15 cellular contexts compared by ENCODE assay signal in the genomic region with DNA sequence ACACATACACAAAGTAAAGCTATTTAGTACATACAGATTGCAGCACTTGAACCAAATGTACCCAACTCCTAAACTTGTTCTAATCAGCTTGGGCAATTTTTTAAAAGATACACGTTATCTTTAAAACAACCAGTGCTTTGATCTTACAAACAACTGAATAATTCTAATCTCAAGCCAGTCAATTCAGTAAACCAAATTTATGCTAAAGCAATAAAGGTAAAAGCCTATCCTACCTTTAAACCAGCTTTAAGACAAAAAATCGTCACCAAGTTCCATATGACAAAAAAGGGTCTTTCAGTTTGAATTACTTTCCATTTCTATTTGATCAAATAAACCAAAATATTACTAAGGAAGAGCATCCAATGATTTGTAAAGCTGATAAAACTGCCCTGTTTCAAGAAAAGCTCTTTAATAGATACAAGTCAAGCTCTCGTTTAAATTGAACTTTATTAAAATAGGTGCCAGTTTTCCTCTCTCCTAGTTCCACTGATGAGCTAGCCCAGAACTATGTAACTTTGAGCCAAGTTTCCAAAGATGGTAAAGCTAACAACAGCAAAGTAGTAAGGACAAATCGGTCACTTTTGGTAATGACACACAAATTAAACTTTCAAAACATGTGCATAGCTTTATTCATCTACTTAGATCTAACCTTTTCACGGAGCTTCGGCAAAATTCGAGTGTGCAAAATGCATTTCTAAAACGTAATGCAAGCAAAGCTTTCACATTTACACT. TPM values are rescaled to one million over a fixed set of nuclear protein-coding genes. Genes with fewer than 3 reads are reported as not detected.
A peak's percentile ranks its signal among the peaks of the same experiment; 100 is the strongest.
DNase-seq lines count a peak whose midpoint lies in the region; ATAC-seq and TF ChIP-seq lines count a peak whose summit lies in the region.
"Had no signal": no experiment of that assay in that cellular context is flagged by ENCODE, and none has a peak within 500 bp of the region (broad histone marks: within the 10 kb centered on the region; RNA-seq: fewer than 3 reads in every experiment).

No MANE protein-coding gene starts in this region.

- no peak for TF ChIP-seq CTCF in heart right ventricle (IDR thresholded peaks at IDR 0.05)
- no peak for TF ChIP-seq CTCF in nephron progenitor cell (IDR thresholded peaks at IDR 0.05)

- peak overlapping the region in 8 of 10 donors; percentile 29 to 68 (median 46) for H3K27ac ChIP-seq in heart right ventricle
- H3K27ac ChIP-seq: 22Rv1 had no signal

- H3K4me1 Mint-ChIP-seq in activated CD4-positive, alpha-beta T cell treated with anti-CD3 and anti-CD28 coated beads for 36 hours = peaks cover 44% of the 10 kb centered on the region
- peaks cover 24% of the 10 kb centered on the region for H3K4me1 Mint-ChIP-seq in activated naive CD8-positive, alpha-beta T cell treated with anti-CD3 and anti-CD28 coated beads, Interleukin-2, amount 50 U/mL, for 24 hours
- H3K4me1 Mint-ChIP-seq in stimulated activated effector memory CD8-positive, alpha-beta T cell treated with anti-CD3 and anti-CD28 coated beads, Interleukin-12 subunit alpha, Interleukin-12 subunit beta, amount 100 ng/mL, for 72 hours = peaks cover 15% of the 10 kb centered on the region
- no peaks in the 10 kb centered on the region for H3K4me1 Mint-ChIP-seq in nephron progenitor cell

- H3K4me3 Mint-ChIP-seq in activated CD4-positive, alpha-beta T cell treated with anti-CD3 and anti-CD28 coated beads for 36 hours = no peak overlapping the region
- peak overlapping the region; percentile 9 for H3K4me3 Mint-ChIP-seq in activated naive CD8-positive, alpha-beta T cell treated with anti-CD3 and anti-CD28 coated beads, Interleukin-2, amount 50 U/mL, for 24 hours
- no peak overlapping the region for H3K4me3 Mint-ChIP-seq in stimulated activated effector memory CD8-positive, alpha-beta T cell treated with anti-CD3 and anti-CD28 coated beads, Interleukin-12 subunit alpha, Interleukin-12 subunit beta, amount 100 ng/mL, for 72 hours
- no peak overlapping the region for H3K4me3 Mint-ChIP-seq in nephron progenitor cell
- H3K4me3 Mint-ChIP-seq: stimulated activated naive B cell treated with anti-CD40 and anti-IgM and Interleukin-4, amounts not matched to agents 10 μg/mL and 1 μg/mL and 100 μg/mL, for 72 hours had no signal

- H3K36me3 ChIP-seq in heart right ventricle = peaks cover 0 to 62% (median 15%) of the 10 kb centered on the region in 9 donors

- no peak for DNase-seq in activated CD4-positive, alpha-beta T cell treated with anti-CD3 and anti-CD28 coated beads for 36 hours
- DNase-seq in activated CD4-positive, alpha-beta T cell treated with anti-CD3 and anti-CD28 coated beads for 1 hour = no peak
- DNase-seq in activated naive CD8-positive, alpha-beta T cell treated with anti-CD3 and anti-CD28 coated beads, Interleukin-2, amount 50 U/mL, for 24 hours = no peak
- DNase-seq in heart right ventricle (no peak), nephron progenitor cell (no peak), dermis blood vessel endothelial cell (no peak), SKM-1 (lab: John Stamatoyannopoulos, UW; ENCODE audit: unreplicated experiment) (no peak)
- DNase-seq in stimulated activated effector memory CD8-positive, alpha-beta T cell treated with anti-CD3 and anti-CD28 coated beads, Interleukin-12 subunit alpha, Interleukin-12 subunit beta, amount 100 ng/mL, for 72 hours (ENCODE audit: low spot score in 2 of 2) = no peak
- DNase-seq: anterior cingulate cortex; KBM-7; midbrain; RPMI8226; stimulated activated naive B cell treated with anti-CD40 and anti-IgM and Interleukin-4, amounts not matched to agents 10 μg/mL and 1 μg/mL and 100 μg/mL, for 72 hours had no signal

- H3K27me3 Mint-ChIP-seq in activated CD4-positive, alpha-beta T cell treated with anti-CD3 and anti-CD28 coated beads for 36 hours = no peaks in the 10 kb centered on the region
- H3K27me3 Mint-ChIP-seq in activated naive CD8-positive, alpha-beta T cell treated with anti-CD3 and anti-CD28 coated beads, Interleukin-2, amount 50 U/mL, for 24 hours = no peaks in the 10 kb centered on the region
- no peaks in the 10 kb centered on the region for H3K27me3 Mint-ChIP-seq in nephron progenitor cell (ENCODE audit: low read depth, poor library complexity)
- H3K27me3 Mint-ChIP-seq: stimulated activated naive B cell treated with anti-CD40 and anti-IgM and Interleukin-4, amounts not matched to agents 10 μg/mL and 1 μg/mL and 100 μg/mL, for 72 hours had no signal

- CTCF ChIA-PET in activated CD4-positive, alpha-beta T cell treated with anti-CD3 and anti-CD28 coated beads for 36 hours (lab: Charles Lee) = interaction anchor here (0.5 to 2.0 kb wide), 20 partner anchors 10 to 764 kb away, joined by 3 to 9 read pairs (median 3); no protein-coding TSS in a partner anchor

- no peaks in the 10 kb centered on the region for H3K27me3 ChIP-seq in heart right ventricle

- H3K9me3 Mint-ChIP-seq in activated CD4-positive, alpha-beta T cell treated with anti-CD3 and anti-CD28 coated beads for 36 hours (ENCODE audit: low read depth) = no peaks in the 10 kb centered on the region
- no peaks in the 10 kb centered on the region for H3K9me3 Mint-ChIP-seq in activated naive CD8-positive, alpha-beta T cell treated with anti-CD3 and anti-CD28 coated beads, Interleukin-2, amount 50 U/mL, for 24 hours
- H3K9me3 Mint-ChIP-seq in stimulated activated effector memory CD8-positive, alpha-beta T cell treated with anti-CD3 and anti-CD28 coated beads, Interleukin-12 subunit alpha, Interleukin-12 subunit beta, amount 100 ng/mL, for 72 hours = no peaks in the 10 kb centered on the region
- H3K9me3 Mint-ChIP-seq in nephron progenitor cell = no peaks in the 10 kb centered on the region
- H3K9me3 Mint-ChIP-seq: stimulated activated naive B cell treated with anti-CD40 and anti-IgM and Interleukin-4, amounts not matched to agents 10 μg/mL and 1 μg/mL and 100 μg/mL, for 72 hours had no signal

- H3K4me3 ChIP-seq in heart right ventricle = peak overlapping the region in 3 of 10 donors; percentile 5 to 9 (median 7)

- H3K27ac Mint-ChIP-seq in activated CD4-positive, alpha-beta T cell treated with anti-CD3 and anti-CD28 coated beads for 36 hours = peak overlapping the region; percentile 51
- peak overlapping the region; percentile 63 for H3K27ac Mint-ChIP-seq in activated naive CD8-positive, alpha-beta T cell treated with anti-CD3 and anti-CD28 coated beads, Interleukin-2, amount 50 U/mL, for 24 hours
- H3K27ac Mint-ChIP-seq in stimulated activated effector memory CD8-positive, alpha-beta T cell treated with anti-CD3 and anti-CD28 coated beads, Interleukin-12 subunit alpha, Interleukin-12 subunit beta, amount 100 ng/mL, for 72 hours = peak overlapping the region; percentile 58
- H3K27ac Mint-ChIP-seq in nephron progenitor cell = no peak overlapping the region

- H3K36me3 Mint-ChIP-seq in activated CD4-positive, alpha-beta T cell treated with anti-CD3 and anti-CD28 coated beads for 36 hours (ENCODE audit: low read depth) = peaks cover 30% of the 10 kb centered on the region
- peaks cover 41% of the 10 kb centered on the region for H3K36me3 Mint-ChIP-seq in activated naive CD8-positive, alpha-beta T cell treated with anti-CD3 and anti-CD28 coated beads, Interleukin-2, amount 50 U/mL, for 24 hours (ENCODE audit: low read depth)
- peaks cover 80% of the 10 kb centered on the region for H3K36me3 Mint-ChIP-seq in stimulated activated effector memory CD8-positive, alpha-beta T cell treated with anti-CD3 and anti-CD28 coated beads, Interleukin-12 subunit alpha, Interleukin-12 subunit beta, amount 100 ng/mL, for 72 hours
- peaks cover 61% of the 10 kb centered on the region for H3K36me3 Mint-ChIP-seq in nephron progenitor cell (ENCODE audit: low read depth)

- WGBS in heart right ventricle, 2 donors = 53 to 60% methylated on average over 8 of the region's 8 CpGs

- H3K9me3 ChIP-seq in heart right ventricle = no peaks in the 10 kb centered on the region

- intact Hi-C loops in activated CD4-positive, alpha-beta T cell treated with anti-CD3 and anti-CD28 coated beads for 36 hours (cut with DNase I, micrococcal nuclease) = no loop called here
- intact Hi-C loops in heart right ventricle (cut with DNase I) = loop anchor here in 1 of 10 donors (5.0 kb wide), 1 partner anchor 35 kb away; the partner anchor contains the start of gene NUFIP2

- POLR2A ChIA-PET in activated CD4-positive, alpha-beta T cell treated with anti-CD3 and anti-CD28 coated beads for 36 hours (lab: Charles Lee) = interaction anchor here (0.6 to 1.0 kb wide), 3 partner anchors 17 to 214 kb away, joined by 3 read pairs; no protein-coding TSS in a partner anchor

- peaks cover 5 to 57% (median 39%) of the 10 kb centered on the region in 9 donors for H3K4me1 ChIP-seq in heart right ventricle

- peak; percentile 53 for ATAC-seq in activated CD4-positive, alpha-beta T cell treated with anti-CD3 and anti-CD28 coated beads for 36 hours
- ATAC-seq in activated naive CD8-positive, alpha-beta T cell treated with anti-CD3 and anti-CD28 coated beads, Interleukin-2, amount 50 U/mL, for 24 hours = no peak
- peak in 6 of 8 donors; percentile 28 to 76 (median 65) for ATAC-seq in heart right ventricle
- no peak for ATAC-seq in stimulated activated effector memory CD8-positive, alpha-beta T cell treated with anti-CD3 and anti-CD28 coated beads, Interleukin-12 subunit alpha, Interleukin-12 subunit beta, amount 100 ng/mL, for 72 hours
- ATAC-seq: stimulated activated naive B cell treated with anti-CD40 and anti-IgM and Interleukin-4, amounts not matched to agents 10 μg/mL and 1 μg/mL and 100 μg/mL, for 72 hours had no signal

RNA-seq across cellular contexts. Expression of gene CRYBA1, which starts 10.2 kb away (rescaled TPM):
- total RNA-seq in activated CD4-positive, alpha-beta T cell treated with anti-CD3 and anti-CD28 coated beads for 36 hours = not detected
- not detected for total RNA-seq in heart right ventricle
- polyA plus RNA-seq in heart right ventricle = not detected
- total RNA-seq in dermis blood vessel endothelial cell = not detected in 2 replicates
- total RNA-seq: H4 had no signal

RNA-seq across cellular contexts. Expression of gene NUFIP2, which starts 37.0 kb away (rescaled TPM):
- total RNA-seq in activated CD4-positive, alpha-beta T cell treated with anti-CD3 and anti-CD28 coated beads for 36 hours = 10 to 100 TPM; 55.1 to 93.1 TPM
- total RNA-seq in heart right ventricle (10 to 100 TPM; 32.1 to 58.3 (median 39.6) TPM), dermis blood vessel endothelial cell (38.5 and 43.7 TPM in 2 replicates)
- polyA plus RNA-seq in heart right ventricle = 10 to 100 TPM in 1 of 2 donors, 1 to 10 TPM in 1; 7.1 to 11.5 TPM

Comparison
In these comparisons a context has a peak if more than half of its experiments do, and no peak if none do; other contexts are left out.
1. ATAC-seq: peak in activated CD4-positive, alpha-beta T cell treated with anti-CD3 and anti-CD28 coated beads for 36 hours (single experiment) and heart right ventricle (6 of 8); none in activated naive CD8-positive, alpha-beta T cell treated with anti-CD3 and anti-CD28 coated beads, Interleukin-2, amount 50 U/mL, for 24 hours (single experiment) and stimulated activated effector memory CD8-positive, alpha-beta T cell treated with anti-CD3 and anti-CD28 coated beads, Interleukin-12 subunit alpha, Interleukin-12 subunit beta, amount 100 ng/mL, for 72 hours (single experiment).